In the genomic region with DNA sequence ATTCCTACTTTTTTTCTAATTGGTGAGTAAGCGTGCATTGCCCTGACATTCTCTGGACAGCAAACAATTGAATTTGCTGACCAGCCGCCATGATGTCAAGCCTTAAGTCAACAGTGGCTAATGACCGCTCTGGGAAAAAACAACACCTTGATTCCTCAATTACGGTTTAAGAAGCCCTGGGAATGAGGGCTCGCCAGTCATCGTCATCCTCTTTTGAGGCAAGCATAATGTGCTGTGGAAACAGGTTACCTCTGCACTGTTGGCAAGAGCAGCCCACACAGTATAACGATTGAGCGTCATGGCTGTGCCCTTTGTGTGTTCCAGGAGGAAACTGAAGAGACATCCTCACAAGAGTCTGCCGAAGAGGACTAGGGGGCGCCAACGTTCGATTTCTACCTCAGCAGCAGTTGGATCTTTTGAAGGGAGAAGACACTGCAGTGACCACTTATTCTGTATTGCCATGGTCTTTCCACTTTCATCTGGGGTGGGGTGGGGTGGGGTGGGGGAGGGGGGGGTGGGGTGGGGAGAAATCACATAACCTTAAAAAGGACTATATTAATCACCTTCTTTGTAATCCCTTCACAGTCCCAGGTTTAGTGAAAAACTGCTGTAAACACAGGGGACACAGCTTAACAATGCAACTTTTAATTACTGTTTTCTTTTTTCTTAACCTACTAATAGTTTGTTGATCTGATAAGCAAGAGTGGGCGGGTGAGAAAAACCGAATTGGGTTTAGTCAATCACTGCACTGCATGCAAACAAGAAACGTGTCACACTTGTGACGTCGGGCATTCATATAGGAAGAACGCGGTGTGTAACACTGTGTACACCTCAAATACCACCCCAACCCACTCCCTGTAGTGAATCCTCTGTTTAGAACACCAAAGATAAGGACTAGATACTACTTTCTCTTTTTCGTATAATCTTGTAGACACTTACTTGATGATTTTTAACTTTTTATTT, we compare ENCODE assay signal across 9 cellular contexts.
DNase-seq lines count a peak whose midpoint lies in the region; ATAC-seq, FAIRE-seq and TF ChIP-seq lines count a peak whose summit lies in the region.
"Had no signal": no experiment of that assay in that cellular context is flagged by ENCODE, and none has a peak within 500 bp of the region (broad histone marks: within the 10 kb centered on the region; RNA-seq: fewer than 3 reads in every experiment).

No MANE protein-coding gene starts in this region.

- in situ Hi-C loops in astrocyte of the spinal cord (cut with HindIII; ENCODE audit: low sequenced_read_pairs) = no loop called here

- H3K36me3 ChIP-seq in naive thymus-derived CD4-positive, alpha-beta T cell (ENCODE audit: control insufficient read depth in 2 of 3, insufficient read depth in 3 of 3, low read length in 3 of 3) = no peaks in the 10 kb centered on the region

- peaks cover 0 to 3% (median 0%) of the 10 kb centered on the region in 5 donors for H3K36me3 Mint-ChIP-seq in naive thymus-derived CD4-positive, alpha-beta T cell
- no peaks in the 10 kb centered on the region for H3K36me3 Mint-ChIP-seq in CD4-positive, alpha-beta T cell (ENCODE audit: low read depth)

- no peaks in the 10 kb centered on the region for H3K27me3 ChIP-seq in naive thymus-derived CD4-positive, alpha-beta T cell (ENCODE audit: control insufficient read depth in 2 of 2, insufficient read depth in 2 of 2, low read length in 2 of 2)
- no peaks in the 10 kb centered on the region for H3K27me3 ChIP-seq in CD4-positive, alpha-beta T cell (ENCODE audit: control insufficient read depth, insufficient read depth, low read length)

- no peak overlapping the region for H3K27ac ChIP-seq in naive thymus-derived CD4-positive, alpha-beta T cell (ENCODE audit: low read depth, low read length)
- no peak overlapping the region for H3K27ac ChIP-seq in CD4-positive, alpha-beta T cell (ENCODE audit: low read depth, low read length)

- FAIRE-seq in HTR-8/SVneo (lab: Jason Lieb, UNC) = no peak

- CTCF ChIA-PET in naive thymus-derived CD4-positive, alpha-beta T cell (lab: Charles Lee) = interaction anchor here (0.6 kb wide), 1 partner anchor 17 kb away, joined by 7 read pairs; no protein-coding TSS in a partner anchor
- CTCF ChIA-PET in CD4-positive, alpha-beta T cell (lab: Charles Lee) = interaction anchor here (0.6 kb wide), 1 partner anchor 103 kb away, joined by 3 read pairs; no protein-coding TSS in a partner anchor

- peak; percentile 32 for TF ChIP-seq CTCF in astrocyte of the spinal cord (IDR thresholded peaks at IDR 0.05; ENCODE audit: low read depth, low read length)
- no peak for TF ChIP-seq CTCF in CD4-positive, alpha-beta T cell (IDR thresholded peaks at IDR 0.05)

- peaks cover 0 to 3% (median 0%) of the 10 kb centered on the region in 11 donors for H3K9me3 Mint-ChIP-seq in naive thymus-derived CD4-positive, alpha-beta T cell
- H3K9me3 Mint-ChIP-seq in CD4-positive, alpha-beta T cell = no peaks in the 10 kb centered on the region

- H3K4me3 Mint-ChIP-seq in naive thymus-derived CD4-positive, alpha-beta T cell = no peak overlapping the region
- H3K4me3 Mint-ChIP-seq in CD4-positive, alpha-beta T cell = no peak overlapping the region

- POLR2A ChIA-PET in naive thymus-derived CD4-positive, alpha-beta T cell (lab: Charles Lee) = no interaction called here
- POLR2A ChIA-PET in CD4-positive, alpha-beta T cell (lab: Charles Lee) = no interaction called here

- ATAC-seq in naive thymus-derived CD4-positive, alpha-beta T cell = peak; percentile 48
- ATAC-seq in CD4-positive, alpha-beta T cell (ENCODE audit: poor library complexity) = no peak
- ATAC-seq in HG03439 (IDR thresholded peaks at IDR 0.05; ENCODE audit: unreplicated experiment) (no peak), HG03469 (IDR thresholded peaks at IDR 0.05; ENCODE audit: unreplicated experiment) (no peak)

- intact Hi-C loops in naive thymus-derived CD4-positive, alpha-beta T cell (cut with micrococcal nuclease) = no loop called here
- intact Hi-C loops in CD4-positive, alpha-beta T cell (cut with DNase I, micrococcal nuclease) = no loop called here

- H3K4me3 ChIP-seq in astrocyte of the spinal cord (ENCODE audit: low read depth, low read length) = no peak overlapping the region
- H3K4me3 ChIP-seq in naive thymus-derived CD4-positive, alpha-beta T cell (ENCODE audit: low read length) = no peak overlapping the region

- DNase-seq in DMS 273 (lab: John Stamatoyannopoulos, UW; ENCODE audit: unreplicated experiment) (peak; percentile 4), DMS 273 treated with DMSO at 0.1 percent for 48 hours (lab: John Stamatoyannopoulos, UW) (no peak), HTR-8/SVneo (ENCODE audit: insufficient read length, low spot score) (peak; percentile 8), astrocyte of the spinal cord (ENCODE audit: low read depth, low spot score) (peak; percentile 75)
- no peak for DNase-seq in naive thymus-derived CD4-positive, alpha-beta T cell
- no peak for DNase-seq in CD4-positive, alpha-beta T cell
- DNase-seq: 8988T had no signal

- no peaks in the 10 kb centered on the region for H3K4me1 ChIP-seq in naive thymus-derived CD4-positive, alpha-beta T cell (ENCODE audit: control insufficient read depth in 2 of 2, insufficient read depth in 2 of 2, low read length in 2 of 2)

- peaks cover 26 to 43% (median 33%) of the 10 kb centered on the region in 5 donors for H3K27me3 Mint-ChIP-seq in naive thymus-derived CD4-positive, alpha-beta T cell
- H3K27me3 Mint-ChIP-seq in CD4-positive, alpha-beta T cell = peaks cover 52% of the 10 kb centered on the region

- H3K27ac Mint-ChIP-seq in naive thymus-derived CD4-positive, alpha-beta T cell = no peak overlapping the region
- H3K27ac Mint-ChIP-seq in CD4-positive, alpha-beta T cell = no peak overlapping the region

- peaks cover 0 to 5% (median 0%) of the 10 kb centered on the region in 7 donors for H3K4me1 Mint-ChIP-seq in naive thymus-derived CD4-positive, alpha-beta T cell
- H3K4me1 Mint-ChIP-seq in CD4-positive, alpha-beta T cell (ENCODE audit: low read depth) = no peaks in the 10 kb centered on the region

- no peaks in the 10 kb centered on the region for H3K9me3 ChIP-seq in naive thymus-derived CD4-positive, alpha-beta T cell (ENCODE audit: control insufficient read depth in 2 of 3, low read length in 3 of 3)
- no peaks in the 10 kb centered on the region for H3K9me3 ChIP-seq in CD4-positive, alpha-beta T cell (ENCODE audit: control insufficient read depth, low read length)

Comparison
In these comparisons a context has a peak if more than half of its experiments do, and no peak if none do; other contexts are left out.
1. DNase-seq: peak in DMS 273 (single experiment), HTR-8/SVneo (single experiment) and astrocyte of the spinal cord (single experiment); none in DMS 273 treated with DMSO at 0.1 percent for 48 hours (single experiment), naive thymus-derived CD4-positive, alpha-beta T cell (0 of 9) and CD4-positive, alpha-beta T cell (0 of 10).